Comparison of ENCODE assay signal across 14 cellular contexts in genomic region chr2:193539188-193539587, GRCh38.
DNase-seq lines count a peak whose midpoint lies in the region; ATAC-seq lines count a peak whose summit lies in the region.
"Had no signal": no experiment of that assay in that cellular context is flagged by ENCODE, and none has a peak within 500 bp of the region (broad histone marks: within the 10 kb centered on the region; RNA-seq: fewer than 3 reads in every experiment).

No MANE protein-coding gene starts in this region.

- ATAC-seq in GM18867 (IDR thresholded peaks at IDR 0.05; ENCODE audit: unreplicated experiment) (peak; percentile 74), GM21447 (IDR thresholded peaks at IDR 0.05; ENCODE audit: unreplicated experiment) (peak; percentile 81), HG02973 (IDR thresholded peaks at IDR 0.05; ENCODE audit: unreplicated experiment) (peak; percentile 83), HG03520 (IDR thresholded peaks at IDR 0.05; ENCODE audit: unreplicated experiment) (peak; percentile 75), Right ventricle myocardium superior (ENCODE audit: poor library complexity) (no peak)
- ATAC-seq: gastroesophageal sphincter, left colon had no signal

- no peak overlapping the region for H3K27ac Mint-ChIP-seq in immature natural killer cell
- H3K27ac Mint-ChIP-seq: T-helper 1 cell treated with Interleukin-12 subunit alpha and Interleukin-12 subunit beta and Interleukin-4 antibody, amounts not matched to agents 30 μg/mL and 1 μg/mL, for 36 hours had no signal

- no peak overlapping the region for H3K4me3 Mint-ChIP-seq in immature natural killer cell
- H3K4me3 Mint-ChIP-seq: T-helper 1 cell treated with Interleukin-12 subunit alpha and Interleukin-12 subunit beta and Interleukin-4 antibody, amounts not matched to agents 30 μg/mL and 1 μg/mL, for 36 hours had no signal

- intact Hi-C loops in Right ventricle myocardium superior (cut with DNase I), result no loop called here

- no peaks in the 10 kb centered on the region for H3K27me3 Mint-ChIP-seq in immature natural killer cell (ENCODE audit: low read depth in 3 of 3)

- no peaks in the 10 kb centered on the region for H3K4me1 Mint-ChIP-seq in immature natural killer cell

- H3K36me3 Mint-ChIP-seq in immature natural killer cell, result no peaks in the 10 kb centered on the region

- DNase-seq in stimulated activated CD8-positive, alpha-beta memory T cell treated with anti-CD3 and anti-CD28 coated beads, Interleukin-4, amount 100 ng/mL, for 48 hours, result no peak
- DNase-seq in immature natural killer cell (no peak), GM19238 (ENCODE audit: insufficient read length, low spot score) (no peak), Right ventricle myocardium superior (no peak)
- DNase-seq: activated CD4-positive, alpha-beta T cell treated with anti-CD3 and anti-CD28 coated beads, Interleukin-2, amount 50 U/mL, for 48 hours; activated effector memory CD4-positive, alpha-beta T cell treated with Interleukin-2 at 50 U/mL for 16 hours; DND-41; left colon had no signal

- peaks cover 3 to 31% (median 9%) of the 10 kb centered on the region in 6 donors for H3K9me3 Mint-ChIP-seq in immature natural killer cell
- H3K9me3 Mint-ChIP-seq: T-helper 1 cell treated with Interleukin-12 subunit alpha and Interleukin-12 subunit beta and Interleukin-4 antibody, amounts not matched to agents 30 μg/mL and 1 μg/mL, for 36 hours had no signal
